ENCODE assay signal across 8 cellular contexts in genomic region chr10:78215645-78216044, GRCh38.
A peak's percentile ranks its signal among the peaks of the same experiment; 100 is the strongest.
DNase-seq lines count a peak whose midpoint lies in the region; ATAC-seq and TF ChIP-seq lines count a peak whose summit lies in the region.

No MANE protein-coding gene starts in this region.

- peak overlapping the region in 1 of 2 experiments; percentile 34; a peak in 1 of 4 replicates for H3K27ac ChIP-seq in SK-N-SH (ENCODE audit: low read depth in 2 of 2, low read length in 1 of 2)

- H3K27me3 ChIP-seq in SK-N-SH (ENCODE audit: insufficient read depth): no peaks in the 10 kb centered on the region

- no peak overlapping the region for H3K9ac ChIP-seq in SK-N-SH

- no peak overlapping the region for H3K4me3 Mint-ChIP-seq in activated naive CD8-positive, alpha-beta T cell treated with anti-CD3 and anti-CD28 coated beads, Interleukin-2, amount 50 U/mL, for 24 hours
- no peak overlapping the region for H3K4me3 Mint-ChIP-seq in stimulated activated memory B cell treated with anti-CD40 and anti-IgM and Interleukin-4, amounts not matched to agents 10 μg/mL and 1 μg/mL and 100 μg/mL, for 72 hours

- no peaks in the 10 kb centered on the region for H3K9me2 ChIP-seq in SK-N-SH

- H3K4me3 ChIP-seq in SK-N-SH (ENCODE audit: low read depth in 2 of 2, low read length in 1 of 2): no peak overlapping the region

- no peak overlapping the region for H2AFZ ChIP-seq in SK-N-SH (ENCODE audit: low read depth)

- H3K36me3 ChIP-seq in SK-N-SH (replicated peaks in 1 of 2; ENCODE audit: control insufficient read depth in 1 of 2, insufficient read depth in 2 of 2, low read length in 1 of 2): no peaks in the 10 kb centered on the region

- ATAC-seq in HG02885 (IDR thresholded peaks at IDR 0.05; ENCODE audit: poor library complexity, unreplicated experiment) (peak; percentile 39), left ventricle myocardium superior (peak; percentile 87)
- ATAC-seq in activated naive CD8-positive, alpha-beta T cell treated with anti-CD3 and anti-CD28 coated beads, Interleukin-2, amount 50 U/mL, for 24 hours: peak; percentile 64
- peak; percentile 63 for ATAC-seq in stimulated activated memory B cell treated with anti-CD40 and anti-IgM and Interleukin-4, amounts not matched to agents 10 μg/mL and 1 μg/mL and 100 μg/mL, for 72 hours

- POLR2A ChIA-PET in SK-N-SH (lab: Yijun Ruan, JAX): no interaction called here

- H3K9me3 Mint-ChIP-seq in activated naive CD8-positive, alpha-beta T cell treated with anti-CD3 and anti-CD28 coated beads, Interleukin-2, amount 50 U/mL, for 24 hours: no peaks in the 10 kb centered on the region
- H3K9me3 Mint-ChIP-seq in stimulated activated memory B cell treated with anti-CD40 and anti-IgM and Interleukin-4, amounts not matched to agents 10 μg/mL and 1 μg/mL and 100 μg/mL, for 72 hours: no peaks in the 10 kb centered on the region

- H3K4me1 ChIP-seq in SK-N-SH (ENCODE audit: control insufficient read depth in 1 of 2, insufficient read depth in 2 of 2, low read depth in 1 of 2, low read length in 1 of 2): peaks cover 10 to 60% of the 10 kb centered on the region in 2 experiments; a peak in 3 of 4 replicates

- CTCF ChIA-PET in SK-N-SH (lab: Yijun Ruan, JAX): interaction anchor here (1.2 to 3.8 kb wide), 4 partner anchors 12 to 168 kb away, joined by 4 to 26 read pairs (median 6); no protein-coding TSS in a partner anchor

- no peak for TF ChIP-seq RAD21 in SK-N-SH (IDR thresholded peaks at IDR 0.05; ENCODE audit: low read length)

- no peaks in the 10 kb centered on the region for H3F3A ChIP-seq in SK-N-SH (replicated peaks; ENCODE audit: insufficient read depth)

- H3K27me3 Mint-ChIP-seq in activated naive CD8-positive, alpha-beta T cell treated with anti-CD3 and anti-CD28 coated beads, Interleukin-2, amount 50 U/mL, for 24 hours: peaks cover 12% of the 10 kb centered on the region
- peaks cover 74% of the 10 kb centered on the region for H3K27me3 Mint-ChIP-seq in stimulated activated memory B cell treated with anti-CD40 and anti-IgM and Interleukin-4, amounts not matched to agents 10 μg/mL and 1 μg/mL and 100 μg/mL, for 72 hours

- peaks cover 18% of the 10 kb centered on the region for H3K4me1 Mint-ChIP-seq in activated naive CD8-positive, alpha-beta T cell treated with anti-CD3 and anti-CD28 coated beads, Interleukin-2, amount 50 U/mL, for 24 hours
- H3K4me1 Mint-ChIP-seq in stimulated activated memory B cell treated with anti-CD40 and anti-IgM and Interleukin-4, amounts not matched to agents 10 μg/mL and 1 μg/mL and 100 μg/mL, for 72 hours: peaks cover 12% of the 10 kb centered on the region

- H3K9me3 ChIP-seq in SK-N-SH: no peaks in the 10 kb centered on the region

- no peaks in the 10 kb centered on the region for H3K79me2 ChIP-seq in SK-N-SH (ENCODE audit: insufficient read depth)

- H4K20me1 ChIP-seq in SK-N-SH (ENCODE audit: insufficient read depth): no peaks in the 10 kb centered on the region

- peak overlapping the region; percentile 68 for H3K27ac Mint-ChIP-seq in activated naive CD8-positive, alpha-beta T cell treated with anti-CD3 and anti-CD28 coated beads, Interleukin-2, amount 50 U/mL, for 24 hours
- peak overlapping the region; percentile 58 for H3K27ac Mint-ChIP-seq in stimulated activated memory B cell treated with anti-CD40 and anti-IgM and Interleukin-4, amounts not matched to agents 10 μg/mL and 1 μg/mL and 100 μg/mL, for 72 hours

- intact Hi-C loops in left ventricle myocardium superior (cut with micrococcal nuclease): no loop called here

- H3K4me2 ChIP-seq in SK-N-SH: no peak overlapping the region

- TF ChIP-seq EP300 in SK-N-SH (IDR thresholded peaks at IDR 0.05; ENCODE audit: borderline replicate concordance in 1 of 2, low read depth in 1 of 2, low read length in 1 of 2): no peak

- no peak for TF ChIP-seq CTCF in SK-N-SH (IDR thresholded peaks at IDR 0.05)

- WGBS in SK-N-SH (ENCODE audit: low lambda C conversion rate): 91% methylated on average over 6 of the region's 12 CpGs

- peak; percentile 54 for DNase-seq in activated naive CD8-positive, alpha-beta T cell treated with anti-CD3 and anti-CD28 coated beads, Interleukin-2, amount 50 U/mL, for 24 hours
- DNase-seq in left ventricle myocardium superior (peak; percentile 86), HPDE6-E6E7 (ENCODE audit: extremely low spot score) (no peak), NCI-H82 treated with DMSO at 0.1 percent for 48 hours (lab: John Stamatoyannopoulos, UW; ENCODE audit: unreplicated experiment) (no peak), COR-L47 (lab: John Stamatoyannopoulos, UW) (no peak), SK-N-SH (no peak)

- no peaks in the 10 kb centered on the region for H3K36me3 Mint-ChIP-seq in activated naive CD8-positive, alpha-beta T cell treated with anti-CD3 and anti-CD28 coated beads, Interleukin-2, amount 50 U/mL, for 24 hours (ENCODE audit: low read depth)
- H3K36me3 Mint-ChIP-seq in stimulated activated memory B cell treated with anti-CD40 and anti-IgM and Interleukin-4, amounts not matched to agents 10 μg/mL and 1 μg/mL and 100 μg/mL, for 72 hours: no peaks in the 10 kb centered on the region

TF ChIP-seq in SK-N-SH, 30 proteins besides CTCF, POLR2A, EP300 and RAD21:
- TF ChIP-seq MXI1 (IDR thresholded peaks at IDR 0.05; ENCODE audit: low read depth, low read length) (no peak), CHD2 (IDR thresholded peaks at IDR 0.05; ENCODE audit: low read length, partially characterized antibody) (no peak), SIN3A (IDR thresholded peaks at IDR 0.05; ENCODE audit: borderline replicate concordance, low read depth, low read length) (no peak), EZH2phosphoT487 (IDR thresholded peaks at IDR 0.05; ENCODE audit: borderline replicate concordance, low read depth) (no peak), TAF1 (IDR thresholded peaks at IDR 0.05; ENCODE audit: borderline replicate concordance, low read depth, low read length) (no peak), FOSL2 (IDR thresholded peaks at IDR 0.05; ENCODE audit: borderline replicate concordance, low read depth) (no peak), FOXM1 (IDR thresholded peaks at IDR 0.05; ENCODE audit: low read depth) (no peak), SMC3 (IDR thresholded peaks at IDR 0.05; ENCODE audit: low read depth, low read length) (no peak), JUND (IDR thresholded peaks at IDR 0.05) (no peak), POLR2AphosphoS5 (IDR thresholded peaks at IDR 0.05; ENCODE audit: low read depth, low read length) (no peak), USF1 (IDR thresholded peaks at IDR 0.05; ENCODE audit: borderline replicate concordance, low read depth) (no peak), FOXJ3 (CRISPR knock-in tag; IDR thresholded peaks at IDR 0.05) (no peak), TCF12 (IDR thresholded peaks at IDR 0.05) (no peak), RCOR1 (IDR thresholded peaks at IDR 0.05; ENCODE audit: low read length) (no peak), RXRA (IDR thresholded peaks at IDR 0.05; ENCODE audit: borderline replicate concordance, low read depth) (no peak), GABPA (IDR thresholded peaks at IDR 0.05; ENCODE audit: low read depth) (no peak), ELF1 (IDR thresholded peaks at IDR 0.05) (no peak)
- TF ChIP-seq, protein P1, sequence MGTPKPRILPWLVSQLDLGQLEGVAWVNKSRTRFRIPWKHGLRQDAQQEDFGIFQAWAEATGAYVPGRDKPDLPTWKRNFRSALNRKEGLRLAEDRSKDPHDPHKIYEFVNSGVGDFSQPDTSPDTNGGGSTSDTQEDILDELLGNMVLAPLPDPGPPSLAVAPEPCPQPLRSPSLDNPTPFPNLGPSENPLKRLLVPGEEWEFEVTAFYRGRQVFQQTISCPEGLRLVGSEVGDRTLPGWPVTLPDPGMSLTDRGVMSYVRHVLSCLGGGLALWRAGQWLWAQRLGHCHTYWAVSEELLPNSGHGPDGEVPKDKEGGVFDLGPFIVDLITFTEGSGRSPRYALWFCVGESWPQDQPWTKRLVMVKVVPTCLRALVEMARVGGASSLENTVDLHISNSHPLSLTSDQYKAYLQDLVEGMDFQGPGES (IDR thresholded peaks at IDR 0.05; ENCODE audit: low read depth, low read length): no peak
- TF ChIP-seq, protein P2, sequence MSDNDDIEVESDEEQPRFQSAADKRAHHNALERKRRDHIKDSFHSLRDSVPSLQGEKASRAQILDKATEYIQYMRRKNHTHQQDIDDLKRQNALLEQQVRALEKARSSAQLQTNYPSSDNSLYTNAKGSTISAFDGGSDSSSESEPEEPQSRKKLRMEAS (IDR thresholded peaks at IDR 0.05; ENCODE audit: low read depth): no peak
- TF ChIP-seq, protein P3, sequence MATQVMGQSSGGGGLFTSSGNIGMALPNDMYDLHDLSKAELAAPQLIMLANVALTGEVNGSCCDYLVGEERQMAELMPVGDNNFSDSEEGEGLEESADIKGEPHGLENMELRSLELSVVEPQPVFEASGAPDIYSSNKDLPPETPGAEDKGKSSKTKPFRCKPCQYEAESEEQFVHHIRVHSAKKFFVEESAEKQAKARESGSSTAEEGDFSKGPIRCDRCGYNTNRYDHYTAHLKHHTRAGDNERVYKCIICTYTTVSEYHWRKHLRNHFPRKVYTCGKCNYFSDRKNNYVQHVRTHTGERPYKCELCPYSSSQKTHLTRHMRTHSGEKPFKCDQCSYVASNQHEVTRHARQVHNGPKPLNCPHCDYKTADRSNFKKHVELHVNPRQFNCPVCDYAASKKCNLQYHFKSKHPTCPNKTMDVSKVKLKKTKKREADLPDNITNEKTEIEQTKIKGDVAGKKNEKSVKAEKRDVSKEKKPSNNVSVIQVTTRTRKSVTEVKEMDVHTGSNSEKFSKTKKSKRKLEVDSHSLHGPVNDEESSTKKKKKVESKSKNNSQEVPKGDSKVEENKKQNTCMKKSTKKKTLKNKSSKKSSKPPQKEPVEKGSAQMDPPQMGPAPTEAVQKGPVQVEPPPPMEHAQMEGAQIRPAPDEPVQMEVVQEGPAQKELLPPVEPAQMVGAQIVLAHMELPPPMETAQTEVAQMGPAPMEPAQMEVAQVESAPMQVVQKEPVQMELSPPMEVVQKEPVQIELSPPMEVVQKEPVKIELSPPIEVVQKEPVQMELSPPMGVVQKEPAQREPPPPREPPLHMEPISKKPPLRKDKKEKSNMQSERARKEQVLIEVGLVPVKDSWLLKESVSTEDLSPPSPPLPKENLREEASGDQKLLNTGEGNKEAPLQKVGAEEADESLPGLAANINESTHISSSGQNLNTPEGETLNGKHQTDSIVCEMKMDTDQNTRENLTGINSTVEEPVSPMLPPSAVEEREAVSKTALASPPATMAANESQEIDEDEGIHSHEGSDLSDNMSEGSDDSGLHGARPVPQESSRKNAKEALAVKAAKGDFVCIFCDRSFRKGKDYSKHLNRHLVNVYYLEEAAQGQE (IDR thresholded peaks at IDR 0.05; ENCODE audit: low read depth, low read length): no peak
TF ChIP-seq in SK-N-SH: peak in this region for 0.

Comparison
In these comparisons a context has a peak if more than half of its experiments do, and no peak if none do; other contexts are left out.
1. DNase-seq: peak in activated naive CD8-positive, alpha-beta T cell treated with anti-CD3 and anti-CD28 coated beads, Interleukin-2, amount 50 U/mL, for 24 hours (single experiment) and left ventricle myocardium superior (single experiment); none in HPDE6-E6E7 (single experiment), NCI-H82 treated with DMSO at 0.1 percent for 48 hours (single experiment), COR-L47 (single experiment) and SK-N-SH (single experiment).
2. Peak in every context shown above with its lines, with median percentiles within 50 percentile points of each other: ATAC-seq.